15 cellular contexts compared by ENCODE assay signal in genomic region chr1:91874167-91874566, GRCh38. TPM values are rescaled to one million over a fixed set of nuclear protein-coding genes. Genes with fewer than 3 reads are reported as not detected.
DNase-seq lines count a peak whose midpoint lies in the region; ATAC-seq lines count a peak whose summit lies in the region.
"Had no signal": no experiment of that assay in that cellular context is flagged by ENCODE, and none has a peak within 500 bp of the region (broad histone marks: within the 10 kb centered on the region; RNA-seq: fewer than 3 reads in every experiment).

No MANE protein-coding gene starts in this region.

- H3K4me1 Mint-ChIP-seq in activated naive CD8-positive, alpha-beta T cell (ENCODE audit: low read depth), result peaks cover 69% of the 10 kb centered on the region
- H3K4me1 Mint-ChIP-seq in activated naive CD8-positive, alpha-beta T cell treated with anti-CD3 and anti-CD28 coated beads for 36 hours, result peaks cover 75% of the 10 kb centered on the region
- H3K4me1 Mint-ChIP-seq in central memory CD8-positive, alpha-beta T cell, result peaks cover 91% of the 10 kb centered on the region
- H3K4me1 Mint-ChIP-seq in natural killer cell treated with Interleukin-12 subunit alpha and Interleukin-12 subunit beta and Interleukin-15 and Interleukin-18, amount 100 ng/mL, for 72 hours (ENCODE audit: low read depth in 2 of 2), result peaks cover 76 to 85% of the 10 kb centered on the region in 2 donors

- H3K9me3 Mint-ChIP-seq in activated naive CD8-positive, alpha-beta T cell (ENCODE audit: low read depth), result no peaks in the 10 kb centered on the region
- H3K9me3 Mint-ChIP-seq in activated naive CD8-positive, alpha-beta T cell treated with anti-CD3 and anti-CD28 coated beads for 36 hours, result peaks cover 4% of the 10 kb centered on the region
- no peaks in the 10 kb centered on the region for H3K9me3 Mint-ChIP-seq in central memory CD8-positive, alpha-beta T cell
- no peaks in the 10 kb centered on the region for H3K9me3 Mint-ChIP-seq in natural killer cell treated with Interleukin-12 subunit alpha and Interleukin-12 subunit beta and Interleukin-15 and Interleukin-18, amount 100 ng/mL, for 72 hours

- H3K4me1 ChIP-seq in subcutaneous abdominal adipose tissue (ENCODE audit: control insufficient read depth in 5 of 5, insufficient read depth in 5 of 5, low read length in 5 of 5), result peaks cover 12 to 79% (median 55%) of the 10 kb centered on the region in 5 donors

- no peak overlapping the region for H3K4me3 Mint-ChIP-seq in activated naive CD8-positive, alpha-beta T cell
- H3K4me3 Mint-ChIP-seq in activated naive CD8-positive, alpha-beta T cell treated with anti-CD3 and anti-CD28 coated beads for 36 hours, result no peak overlapping the region
- H3K4me3 Mint-ChIP-seq in central memory CD8-positive, alpha-beta T cell, result peak overlapping the region; percentile 33
- peak overlapping the region; percentile 86 for H3K4me3 Mint-ChIP-seq in natural killer cell treated with Interleukin-12 subunit alpha and Interleukin-12 subunit beta and Interleukin-15 and Interleukin-18, amount 100 ng/mL, for 72 hours

- no peaks in the 10 kb centered on the region for H3K9me3 ChIP-seq in subcutaneous abdominal adipose tissue (ENCODE audit: control insufficient read depth in 5 of 5, low read length in 5 of 5)
- H3K9me3 ChIP-seq: BLaER1 had no signal

- H3K27ac Mint-ChIP-seq in activated naive CD8-positive, alpha-beta T cell, result peak overlapping the region; percentile 56
- H3K27ac Mint-ChIP-seq in activated naive CD8-positive, alpha-beta T cell treated with anti-CD3 and anti-CD28 coated beads for 36 hours, result no peak overlapping the region
- peak overlapping the region; percentile 83 for H3K27ac Mint-ChIP-seq in central memory CD8-positive, alpha-beta T cell (ENCODE audit: low read depth)
- peak overlapping the region; percentile 63 to 87 for H3K27ac Mint-ChIP-seq in natural killer cell treated with Interleukin-12 subunit alpha and Interleukin-12 subunit beta and Interleukin-15 and Interleukin-18, amount 100 ng/mL, for 72 hours

- no peaks in the 10 kb centered on the region for H3K36me3 ChIP-seq in subcutaneous abdominal adipose tissue (ENCODE audit: control insufficient read depth in 5 of 5, insufficient read depth in 5 of 5, low read length in 5 of 5)
- H3K36me3 ChIP-seq: BLaER1 had no signal

- no peaks in the 10 kb centered on the region for H3K27me3 ChIP-seq in subcutaneous abdominal adipose tissue (ENCODE audit: control insufficient read depth in 5 of 5, insufficient read depth in 4 of 5, low read length in 5 of 5)
- H3K27me3 ChIP-seq: BLaER1 had no signal

- H3K27ac ChIP-seq in subcutaneous abdominal adipose tissue (ENCODE audit: low read depth, low read length), result peak overlapping the region; percentile 1
- H3K27ac ChIP-seq: BLaER1, GM23248 had no signal

- no peaks in the 10 kb centered on the region for H3K36me3 Mint-ChIP-seq in activated naive CD8-positive, alpha-beta T cell
- H3K36me3 Mint-ChIP-seq in activated naive CD8-positive, alpha-beta T cell treated with anti-CD3 and anti-CD28 coated beads for 36 hours, result peaks cover under 1% of the 10 kb centered on the region
- H3K36me3 Mint-ChIP-seq in central memory CD8-positive, alpha-beta T cell (ENCODE audit: insufficient read depth), result peaks cover 1% of the 10 kb centered on the region
- no peaks in the 10 kb centered on the region for H3K36me3 Mint-ChIP-seq in natural killer cell treated with Interleukin-12 subunit alpha and Interleukin-12 subunit beta and Interleukin-15 and Interleukin-18, amount 100 ng/mL, for 72 hours

- H3K4me3 ChIP-seq in subcutaneous abdominal adipose tissue (ENCODE audit: low read depth in 1 of 5, low read length in 5 of 5), result no peak overlapping the region
- H3K4me3 ChIP-seq: BLaER1, GM12878, GM23248 had no signal

- no peaks in the 10 kb centered on the region for H3K27me3 Mint-ChIP-seq in activated naive CD8-positive, alpha-beta T cell
- H3K27me3 Mint-ChIP-seq in activated naive CD8-positive, alpha-beta T cell treated with anti-CD3 and anti-CD28 coated beads for 36 hours, result peaks cover 7% of the 10 kb centered on the region
- no peaks in the 10 kb centered on the region for H3K27me3 Mint-ChIP-seq in central memory CD8-positive, alpha-beta T cell
- no peaks in the 10 kb centered on the region for H3K27me3 Mint-ChIP-seq in natural killer cell treated with Interleukin-12 subunit alpha and Interleukin-12 subunit beta and Interleukin-15 and Interleukin-18, amount 100 ng/mL, for 72 hours

- ATAC-seq in central memory CD8-positive, alpha-beta T cell (replicated peaks; ENCODE audit: extremely low read depth, poor library complexity, severe bottlenecking), result no peak
- ATAC-seq in natural killer cell treated with Interleukin-12 subunit alpha and Interleukin-12 subunit beta and Interleukin-15 and Interleukin-18, amount 100 ng/mL, for 72 hours, result peak; percentile 58
- ATAC-seq in HG03097 (IDR thresholded peaks at IDR 0.05; ENCODE audit: low FRiP score, unreplicated experiment), result no peak
- ATAC-seq: GM12878, HCT116 had no signal

- H3K9ac ChIP-seq in subcutaneous abdominal adipose tissue (ENCODE audit: low read length in 5 of 5), result no peak overlapping the region
- H3K9ac ChIP-seq: BLaER1, GM23248 had no signal

- DNase-seq in activated naive CD8-positive, alpha-beta T cell treated with anti-CD3 and anti-CD28 coated beads for 36 hours, result no peak
- DNase-seq in central memory CD8-positive, alpha-beta T cell (ENCODE audit: low spot score in 2 of 2), result no peak
- DNase-seq in natural killer cell treated with Interleukin-12 subunit alpha and Interleukin-12 subunit beta and Interleukin-15 and Interleukin-18, amount 100 ng/mL, for 72 hours (ENCODE audit: low spot score), result no peak
- DNase-seq in UCSD-AML1 (lab: John Stamatoyannopoulos, UW; ENCODE audit: unreplicated experiment) (no peak), NCI-H774 (lab: John Stamatoyannopoulos, UW) (no peak)
- DNase-seq: 8988T, AML-193, DMS 273 treated with DMSO at 0.1 percent for 48 hours, GM23248 had no signal

RNA-seq across cellular contexts. Expression of gene TGFBR3, which starts 11.8 kb away (rescaled TPM):
- 1 to 10 TPM; 4.4 to 4.7 TPM for total RNA-seq in activated naive CD8-positive, alpha-beta T cell treated with anti-CD3 and anti-CD28 coated beads for 36 hours
- 100 to 1,000 TPM in 1 of 2 donors, 10 to 100 TPM in 1; 67.6 to 157 TPM for total RNA-seq in natural killer cell treated with Interleukin-12 subunit alpha and Interleukin-12 subunit beta and Interleukin-15 and Interleukin-18, amount 100 ng/mL, for 72 hours

Comparison
In these comparisons a context has a peak if more than half of its experiments do, and no peak if none do; other contexts are left out.
1. H3K4me3 Mint-ChIP-seq: peak in central memory CD8-positive, alpha-beta T cell (single experiment) and natural killer cell treated with Interleukin-12 subunit alpha and Interleukin-12 subunit beta and Interleukin-15 and Interleukin-18, amount 100 ng/mL, for 72 hours (single experiment); none in activated naive CD8-positive, alpha-beta T cell (single experiment) and activated naive CD8-positive, alpha-beta T cell treated with anti-CD3 and anti-CD28 coated beads for 36 hours (single experiment).
2. ATAC-seq: peak in natural killer cell treated with Interleukin-12 subunit alpha and Interleukin-12 subunit beta and Interleukin-15 and Interleukin-18, amount 100 ng/mL, for 72 hours (2 of 2); none in central memory CD8-positive, alpha-beta T cell (single experiment) and HG03097 (single experiment).
3. RNA of gene TGFBR3, which starts 11.8 kb away (total RNA-seq): 67.6 to 157 TPM in natural killer cell treated with Interleukin-12 subunit alpha and Interleukin-12 subunit beta and Interleukin-15 and Interleukin-18, amount 100 ng/mL, for 72 hours; 4.4 to 4.7 TPM in activated naive CD8-positive, alpha-beta T cell treated with anti-CD3 and anti-CD28 coated beads for 36 hours; every median in the first group is over 10 times any median in the second.